8 cellular contexts compared by ENCODE assay signal in the genomic region with DNA sequence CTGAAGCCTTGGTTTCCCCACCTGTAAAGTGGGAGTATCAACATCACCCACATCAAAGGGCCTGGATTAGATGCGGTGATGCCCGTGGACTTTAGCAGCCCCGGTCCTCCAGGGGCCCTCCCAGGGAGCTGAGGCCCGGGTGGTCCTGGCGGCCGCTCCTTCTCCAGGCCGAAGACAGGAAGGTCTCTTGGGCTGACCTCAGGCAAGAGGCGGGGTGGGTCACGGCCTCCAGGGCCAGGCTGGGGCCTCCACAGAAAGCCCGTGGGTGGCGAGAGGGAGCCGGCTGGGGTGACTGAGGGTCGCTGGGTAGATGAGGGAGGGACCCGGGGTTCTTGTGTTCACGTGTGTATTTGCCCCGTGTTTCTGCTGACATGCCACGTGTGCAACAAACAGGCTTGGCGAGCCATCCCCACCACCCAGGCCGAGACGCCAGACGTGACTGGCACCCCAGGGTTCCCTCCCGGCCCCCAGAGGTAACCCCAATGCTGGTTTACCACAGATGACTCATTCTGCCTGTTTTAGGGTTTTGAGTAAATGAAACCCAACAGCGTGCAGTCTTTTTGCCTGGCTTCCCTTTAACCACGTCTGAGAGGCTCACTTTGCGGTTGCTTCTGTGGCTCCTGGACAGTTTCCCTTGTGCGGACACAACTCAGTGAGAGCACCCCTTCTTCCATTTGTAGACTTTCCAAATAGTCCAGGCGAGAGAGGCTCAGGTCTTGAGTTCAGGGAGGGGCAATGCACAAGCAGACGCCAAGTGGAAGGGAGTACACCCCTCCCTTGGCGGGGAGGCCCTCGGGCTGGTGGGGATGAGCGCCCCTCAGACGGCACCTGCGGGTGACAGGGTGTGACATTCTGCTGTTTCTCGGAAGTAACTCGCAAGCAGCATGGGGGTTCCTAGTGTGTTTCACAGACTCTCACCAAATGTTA. TPM values are rescaled to one million over a fixed set of nuclear protein-coding genes. Genes with fewer than 3 reads are reported as not detected.
DNase-seq lines count a peak whose midpoint lies in the region; ATAC-seq, FAIRE-seq and TF ChIP-seq lines count a peak whose summit lies in the region.

No MANE protein-coding gene starts in this region.

- in situ Hi-C loops in GM13977 (cut with MboI; ENCODE audit: low pct_unique_long_range_greater_than_20kb, low sequenced_read_pairs, unreplicated experiment): no loop called here

- H3K27me3 ChIP-seq in spleen (replicated peaks in 1 of 7): peaks cover 0 to 79% (median 0%) of the 10 kb centered on the region in 7 donors

- no peak overlapping the region for H3K27ac ChIP-seq in spleen

- H3K4me3 ChIP-seq in spleen: no peak overlapping the region

- peak; percentile 70 for FAIRE-seq in GM12892 (lab: Jason Lieb, UNC)

- no peak for TF ChIP-seq POLR2A in GM12892 (IDR thresholded peaks at IDR 0.05; ENCODE audit: low read depth, low read length)
- no peak for TF ChIP-seq POLR2A in spleen (IDR thresholded peaks at IDR 0.05)

- peak; percentile 64 for DNase-seq in GM12892 (ENCODE audit: insufficient read length)
- peak; percentile 27 for DNase-seq in NOMO-1 treated with dmso at 0.1 percent for 144 hours (lab: John Stamatoyannopoulos, UW; ENCODE audit: unreplicated experiment)
- DNase-seq in activated effector memory CD4-positive, alpha-beta T cell treated with Interleukin-2 at 50 U/mL for 16 hours: peak; percentile 52
- DNase-seq in spleen: peak; percentile 64
- no peak for DNase-seq in GM13977 (ENCODE audit: low spot score)
- DNase-seq in NCI-H510A treated with DMSO at 0.1 percent for 48 hours (lab: John Stamatoyannopoulos, UW): no peak
- no peak for DNase-seq in NCI-H2227 treated with DMSO at 0.1 percent for 48 hours (lab: John Stamatoyannopoulos, UW)

- no peaks in the 10 kb centered on the region for H3K36me3 ChIP-seq in spleen

- peaks cover 0 to 35% (median 5%) of the 10 kb centered on the region in 6 donors for H3K4me1 ChIP-seq in spleen

- ATAC-seq in GM18873 (IDR thresholded peaks at IDR 0.05; ENCODE audit: low FRiP score, unreplicated experiment): no peak

- TF ChIP-seq CTCF in spleen (IDR thresholded peaks at IDR 0.05 in 8 of 11, conservative IDR thresholded peaks at IDR 0.05 in 3 of 11) (no peak), GM13977 (IDR thresholded peaks at IDR 0.05; ENCODE audit: extremely low read depth, insufficient read depth, missing control alignments) (no peak)

- 74 to 91% (median 81%) methylated on average over 20 to 35 of the region's 35 CpGs for WGBS in spleen, 5 donors

- H3K9me3 ChIP-seq in spleen: no peaks in the 10 kb centered on the region

- intact Hi-C loops in spleen (cut with DNase I; ENCODE audit: low total_unique reads): no loop called here

RNA-seq across cellular contexts. Expression of a gene that starts 42.9 kb away (rescaled TPM):
- 0.08 TPM for polyA plus RNA-seq in GM12892 (2012; ENCODE audit: missing spikeins)
- total RNA-seq in spleen: 1 to 10 TPM in 5 of 7 donors, under 1 TPM in 2; 0.83 to 4.2 (median 2.6) TPM
- polyA plus RNA-seq in spleen: under 1 TPM; 0.09 to 0.70 (median 0.13) TPM

Comparison
In these comparisons a context has a peak if more than half of its experiments do, and no peak if none do; other contexts are left out.
1. DNase-seq: peak in GM12892 (single experiment), NOMO-1 treated with dmso at 0.1 percent for 144 hours (single experiment), activated effector memory CD4-positive, alpha-beta T cell treated with Interleukin-2 at 50 U/mL for 16 hours (single experiment) and spleen (single experiment); none in GM13977 (single experiment), NCI-H510A treated with DMSO at 0.1 percent for 48 hours (single experiment) and NCI-H2227 treated with DMSO at 0.1 percent for 48 hours (single experiment).